In the genomic region with DNA sequence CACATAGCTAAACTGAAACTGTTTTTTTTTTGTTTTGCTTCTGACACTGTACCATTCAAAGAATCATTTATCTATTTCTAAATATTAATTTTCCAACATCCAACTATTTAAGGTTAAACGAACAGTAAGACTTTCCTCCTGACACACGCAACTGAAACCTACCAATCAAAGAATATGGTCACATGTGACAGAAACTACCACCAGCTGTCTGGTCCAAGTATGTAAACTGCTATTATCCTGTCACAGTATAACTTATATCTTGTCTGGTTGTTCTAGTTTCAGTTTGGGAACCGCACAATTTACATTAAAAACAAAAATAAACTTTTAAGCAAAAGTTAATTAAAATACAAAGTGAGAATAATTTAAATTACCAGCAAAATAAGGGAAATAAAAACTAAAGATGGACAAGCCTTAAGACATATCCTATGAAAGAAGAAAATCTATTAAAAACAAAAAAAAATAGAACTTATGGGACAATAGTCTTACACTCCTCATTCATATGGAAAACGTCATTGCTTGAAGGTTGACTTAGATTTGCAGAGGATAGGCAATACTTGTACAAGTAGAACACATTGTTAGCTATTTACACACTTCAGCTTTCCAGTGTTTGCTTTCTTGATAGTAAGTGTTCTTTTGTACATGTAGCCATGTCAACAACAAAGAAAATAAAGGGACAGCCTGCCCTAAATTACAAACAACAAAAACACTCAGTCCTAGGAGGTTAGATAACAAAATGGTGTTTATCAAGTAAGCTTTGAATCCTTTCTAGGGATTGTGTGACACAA, we compare ENCODE assay signal across 13 cellular contexts. TPM values are rescaled to one million over a fixed set of nuclear protein-coding genes. Genes with fewer than 3 reads are reported as not detected.
DNase-seq lines count a peak whose midpoint lies in the region; ATAC-seq and TF ChIP-seq lines count a peak whose summit lies in the region.
"Had no signal": no experiment of that assay in that cellular context is flagged by ENCODE, and none has a peak within 500 bp of the region (broad histone marks: within the 10 kb centered on the region; RNA-seq: fewer than 3 reads in every experiment).

No MANE protein-coding gene starts in this region.

- no peak overlapping the region for H3K27ac ChIP-seq in GM23338 (ENCODE audit: low read depth)
- H3K27ac ChIP-seq: prostate gland had no signal

- no peaks in the 10 kb centered on the region for H3K4me1 ChIP-seq in GM23338 (ENCODE audit: insufficient read depth)
- H3K4me1 ChIP-seq: Caco-2, prostate gland had no signal

- no peak overlapping the region for H2AFZ ChIP-seq in GM23338

- peaks cover 5% of the 10 kb centered on the region for H3K27me3 Mint-ChIP-seq in GM23338 (ENCODE audit: insufficient read depth, low read depth, poor library complexity)

- ATAC-seq in GM19455 (IDR thresholded peaks at IDR 0.05; ENCODE audit: unreplicated experiment): peak; percentile 90
- peak; percentile 61 for ATAC-seq in HG03565 (IDR thresholded peaks at IDR 0.05; ENCODE audit: unreplicated experiment)
- ATAC-seq in GM23338: no peak

- H3K9me2 ChIP-seq in GM23338 (ENCODE audit: insufficient read depth): no peaks in the 10 kb centered on the region

- no peak overlapping the region for H3K4me2 ChIP-seq in GM23338

- H3K79me2 ChIP-seq in GM23338 (replicated peaks; ENCODE audit: insufficient read depth): no peaks in the 10 kb centered on the region

- H3K27ac Mint-ChIP-seq in GM23338: no peak overlapping the region

- no peaks in the 10 kb centered on the region for H3K27me3 ChIP-seq in GM23338 (ENCODE audit: insufficient read depth)

- TF ChIP-seq CTCF in GM23338 (conservative IDR thresholded peaks at IDR 0.05; ENCODE audit: low read depth in 2 of 2): no peak

- H3K4me1 Mint-ChIP-seq in GM23338: no peaks in the 10 kb centered on the region

- H4K20me1 ChIP-seq in GM23338 (replicated peaks; ENCODE audit: insufficient read depth): no peaks in the 10 kb centered on the region

- 0 out of 3 replicates have a peak, but pooled peaks cover 2% of the 10 kb centered on the region for H3K36me3 Mint-ChIP-seq in GM23338 (ENCODE audit: low read depth)

- no peaks in the 10 kb centered on the region for H3F3A ChIP-seq in GM23338 (replicated peaks; ENCODE audit: low read depth)

- H3K4me3 ChIP-seq in GM23338: no peak overlapping the region
- H3K4me3 ChIP-seq: prostate gland had no signal

- DNase-seq in DMS53 treated with DMSO at 0.1 percent for 48 hours (lab: John Stamatoyannopoulos, UW; ENCODE audit: unreplicated experiment) (peak; percentile 84), SK-MEL-5 (ENCODE audit: low read depth, low spot score) (peak; percentile 66), GM23338 (ENCODE audit: low spot score) (no peak), germinal center (ENCODE audit: low spot score) (no peak), NCI-H1105 (lab: John Stamatoyannopoulos, UW) (no peak)
- no peak for DNase-seq in stimulated activated naive CD4-positive, alpha-beta T cell treated with Interleukin-2 at 50 U/mL for 16 hours (lab: John Stamatoyannopoulos, UW)
- DNase-seq: activated CD4-positive, alpha-beta T cell treated with anti-CD3 and anti-CD28 coated beads, Interleukin-2, amount 50 U/mL, for 48 hours; Caco-2; foreskin melanocyte; NCI-H524 had no signal

- H3K4me3 Mint-ChIP-seq in GM23338: no peak overlapping the region

- H3K9me3 Mint-ChIP-seq in GM23338: no peaks in the 10 kb centered on the region

- no peaks in the 10 kb centered on the region for H3K36me3 ChIP-seq in GM23338 (ENCODE audit: insufficient read depth)
- H3K36me3 ChIP-seq: prostate gland had no signal

- in situ Hi-C loops in SK-MEL-5 (cut with HindIII; ENCODE audit: low pct_unique_long_range_greater_than_20kb, low sequenced_read_pairs): no loop called here

TF ChIP-seq in GM23338, 12 proteins besides CTCF, POLR2A, EP300 and RAD21 (continues in another document):
- no peak for TF ChIP-seq STAT1 (IDR thresholded peaks at IDR 0.05; ENCODE audit: unreplicated experiment)
- TF ChIP-seq CREB1 (CRISPR knock-in tag; IDR thresholded peaks at IDR 0.05; ENCODE audit: low read depth): no peak
- TF ChIP-seq EZH2 (IDR thresholded peaks at IDR 0.05; ENCODE audit: low read depth, unreplicated experiment): no peak
- TF ChIP-seq ZNF331 (CRISPR knock-in tag; IDR thresholded peaks at IDR 0.05; ENCODE audit: low read depth): no peak
- TF ChIP-seq, protein P1, sequence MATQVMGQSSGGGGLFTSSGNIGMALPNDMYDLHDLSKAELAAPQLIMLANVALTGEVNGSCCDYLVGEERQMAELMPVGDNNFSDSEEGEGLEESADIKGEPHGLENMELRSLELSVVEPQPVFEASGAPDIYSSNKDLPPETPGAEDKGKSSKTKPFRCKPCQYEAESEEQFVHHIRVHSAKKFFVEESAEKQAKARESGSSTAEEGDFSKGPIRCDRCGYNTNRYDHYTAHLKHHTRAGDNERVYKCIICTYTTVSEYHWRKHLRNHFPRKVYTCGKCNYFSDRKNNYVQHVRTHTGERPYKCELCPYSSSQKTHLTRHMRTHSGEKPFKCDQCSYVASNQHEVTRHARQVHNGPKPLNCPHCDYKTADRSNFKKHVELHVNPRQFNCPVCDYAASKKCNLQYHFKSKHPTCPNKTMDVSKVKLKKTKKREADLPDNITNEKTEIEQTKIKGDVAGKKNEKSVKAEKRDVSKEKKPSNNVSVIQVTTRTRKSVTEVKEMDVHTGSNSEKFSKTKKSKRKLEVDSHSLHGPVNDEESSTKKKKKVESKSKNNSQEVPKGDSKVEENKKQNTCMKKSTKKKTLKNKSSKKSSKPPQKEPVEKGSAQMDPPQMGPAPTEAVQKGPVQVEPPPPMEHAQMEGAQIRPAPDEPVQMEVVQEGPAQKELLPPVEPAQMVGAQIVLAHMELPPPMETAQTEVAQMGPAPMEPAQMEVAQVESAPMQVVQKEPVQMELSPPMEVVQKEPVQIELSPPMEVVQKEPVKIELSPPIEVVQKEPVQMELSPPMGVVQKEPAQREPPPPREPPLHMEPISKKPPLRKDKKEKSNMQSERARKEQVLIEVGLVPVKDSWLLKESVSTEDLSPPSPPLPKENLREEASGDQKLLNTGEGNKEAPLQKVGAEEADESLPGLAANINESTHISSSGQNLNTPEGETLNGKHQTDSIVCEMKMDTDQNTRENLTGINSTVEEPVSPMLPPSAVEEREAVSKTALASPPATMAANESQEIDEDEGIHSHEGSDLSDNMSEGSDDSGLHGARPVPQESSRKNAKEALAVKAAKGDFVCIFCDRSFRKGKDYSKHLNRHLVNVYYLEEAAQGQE (IDR thresholded peaks at IDR 0.05; ENCODE audit: unreplicated experiment): no peak
- no peak for TF ChIP-seq ETS1 (IDR thresholded peaks at IDR 0.05)

RNA-seq across cellular contexts. Expression of gene CHRM5, which starts 26.8 kb away (rescaled TPM):
- not detected in 2 replicates for total RNA-seq in SK-MEL-5 (2014; rRNA removed; shearing (Covaris generic))
- not detected in 2 replicates for polyA plus RNA-seq in SK-MEL-5 (2015; cell fraction: cytosol; rRNA removed)
- not detected in 2 replicates for polyA plus RNA-seq in SK-MEL-5 (2015; cell fraction: nucleus; rRNA removed)
- not detected in 2 replicates for total RNA-seq in GM23338 (2014; rRNA removed; shearing (Covaris generic))
- polyA plus RNA-seq in GM23338 (2016; fragmentation: Nextera tagmentation; extraction: Ambion mirVana): not detected in 2 replicates
- total RNA-seq: Caco-2 had no signal

Comparison
In these comparisons a context has a peak if more than half of its experiments do, and no peak if none do; other contexts are left out.
1. DNase-seq: peak in DMS53 treated with DMSO at 0.1 percent for 48 hours (single experiment) and SK-MEL-5 (single experiment); none in stimulated activated naive CD4-positive, alpha-beta T cell treated with Interleukin-2 at 50 U/mL for 16 hours (single experiment), GM23338 (single experiment), germinal center (single experiment) and NCI-H1105 (single experiment).